In genomic region chr14:73757876-73758391, GRCh38 we compare ENCODE assay signal across 8 cellular contexts. TPM values are rescaled to one million over a fixed set of nuclear protein-coding genes. Genes with fewer than 3 reads are reported as not detected.
DNase-seq lines count a peak whose midpoint lies in the region; ATAC-seq and TF ChIP-seq lines count a peak whose summit lies in the region.

No MANE protein-coding gene starts in this region.

- TF ChIP-seq RAD21 in SK-N-SH (IDR thresholded peaks at IDR 0.05; ENCODE audit: low read length), result no peak

- H4K20me1 ChIP-seq in SK-N-SH (ENCODE audit: insufficient read depth), result peaks cover 65% of the 10 kb centered on the region
- H4K20me1 ChIP-seq in fibroblast of lung (ENCODE audit: control insufficient read depth, extremely low read depth, insufficient read depth, low read length), result no peaks in the 10 kb centered on the region

- no peaks in the 10 kb centered on the region for H3K9me2 ChIP-seq in SK-N-SH

- peak in 1 of 2 experiments; percentile 73; a peak in 2 of 4 replicates for TF ChIP-seq EP300 in SK-N-SH (IDR thresholded peaks at IDR 0.05; ENCODE audit: borderline replicate concordance in 1 of 2, low read depth in 1 of 2, low read length in 1 of 2)

- H3K36me3 ChIP-seq in SK-N-SH (replicated peaks in 1 of 2; ENCODE audit: control insufficient read depth in 1 of 2, insufficient read depth in 2 of 2, low read length in 1 of 2) (no peaks in the 10 kb centered on the region), fibroblast of lung (ENCODE audit: control insufficient read depth, insufficient read depth, low read length) (peaks cover 2% of the 10 kb centered on the region)

- TF ChIP-seq CTCF in GM12865 (IDR thresholded peaks at IDR 0.05; ENCODE audit: insufficient read depth, low read depth, low read length, missing control alignments) (no peak), SK-N-SH (IDR thresholded peaks at IDR 0.05) (no peak), fibroblast of lung (conservative IDR thresholded peaks at IDR 0.05 in 1 of 2, IDR thresholded peaks at IDR 0.05 in 1 of 2; ENCODE audit: low read depth in 1 of 2, low read length in 2 of 2) (no peak)

- H3K79me2 ChIP-seq in SK-N-SH (ENCODE audit: insufficient read depth) (peaks cover 81% of the 10 kb centered on the region), fibroblast of lung (ENCODE audit: control insufficient read depth, insufficient read depth, low read length) (peaks cover 74% of the 10 kb centered on the region)

- H3K27me3 ChIP-seq in SK-N-SH (ENCODE audit: insufficient read depth) (no peaks in the 10 kb centered on the region), fibroblast of lung (ENCODE audit: control insufficient read depth, insufficient read depth, low read length) (no peaks in the 10 kb centered on the region)

- no peak for DNase-seq in GM12865 (ENCODE audit: low read depth)
- DNase-seq in SK-N-SH, result peak; percentile 79
- no peak for DNase-seq in fibroblast of lung (ENCODE audit: low read depth in 2 of 2)
- no peak for DNase-seq in skeletal muscle cell (ENCODE audit: low read depth)
- no peak for DNase-seq in germinal center (ENCODE audit: low spot score)
- no peak for DNase-seq in NCI-H2171 treated with DMSO at 0.1 percent for 48 hours (lab: John Stamatoyannopoulos, UW)
- DNase-seq in effector CD8-positive, alpha-beta T cell (lab: John Stamatoyannopoulos, UW), result no peak

- H3K9ac ChIP-seq in SK-N-SH (no peak overlapping the region), fibroblast of lung (ENCODE audit: insufficient read depth, low read length) (peak overlapping the region; percentile 95)

- peak overlapping the region; percentile 73 for H3K4me3 ChIP-seq in GM12865 (ENCODE audit: low read depth, low read length)
- peak overlapping the region in 1 of 2 experiments; percentile 69; a peak in 2 of 4 replicates for H3K4me3 ChIP-seq in SK-N-SH (ENCODE audit: low read depth in 2 of 2, low read length in 1 of 2)
- H3K4me3 ChIP-seq in fibroblast of lung (replicated peaks in 1 of 4; ENCODE audit: control extremely low read depth in 1 of 4, insufficient read depth in 1 of 4, low read depth in 3 of 4, low read length in 4 of 4), result peak overlapping the region; percentile 56 to 83 (median 74)
- peak overlapping the region; percentile 71 for H3K4me3 ChIP-seq in skeletal muscle cell (ENCODE audit: low read depth, low read length)

- H3K9me3 ChIP-seq in SK-N-SH, result no peaks in the 10 kb centered on the region
- H3K9me3 ChIP-seq in fibroblast of lung (ENCODE audit: control insufficient read depth, insufficient read depth, low read depth, low read length), result no peaks in the 10 kb centered on the region

- H3K27ac ChIP-seq in SK-N-SH (ENCODE audit: low read depth in 2 of 2, low read length in 1 of 2), result peak overlapping the region; percentile 8 to 75; a peak in 3 of 4 replicates
- H3K27ac ChIP-seq in fibroblast of lung (ENCODE audit: insufficient read depth, low read length), result peak overlapping the region; percentile 95

- POLR2A ChIA-PET in SK-N-SH (lab: Yijun Ruan, JAX), result interaction anchor here (1.0 kb wide), 1 partner anchor 28 kb away, joined by 3 read pairs; no protein-coding TSS in a partner anchor

- H3K4me1 ChIP-seq in SK-N-SH (ENCODE audit: control insufficient read depth in 1 of 2, insufficient read depth in 2 of 2, low read depth in 1 of 2, low read length in 1 of 2) (peaks cover 64 to 78% of the 10 kb centered on the region in 2 experiments), fibroblast of lung (ENCODE audit: control insufficient read depth, extremely low read depth, insufficient read depth, low read length) (peaks cover 66% of the 10 kb centered on the region)

- 61% methylated on average over 8 of the region's 10 CpGs for WGBS in SK-N-SH (ENCODE audit: low lambda C conversion rate)

- CTCF ChIA-PET in SK-N-SH (lab: Yijun Ruan, JAX), result interaction anchor here (0.7 to 9.6 kb wide), 16 partner anchors 9 to 88 kb away, joined by 3 to 95 read pairs (median 11); no protein-coding TSS in a partner anchor

- H2AFZ ChIP-seq in SK-N-SH (ENCODE audit: low read depth), result no peak overlapping the region
- H2AFZ ChIP-seq in fibroblast of lung (ENCODE audit: low read length), result no peak overlapping the region

- H3F3A ChIP-seq in SK-N-SH (replicated peaks; ENCODE audit: insufficient read depth), result peaks cover 32% of the 10 kb centered on the region

- H3K4me2 ChIP-seq in SK-N-SH (peak overlapping the region; percentile 98), fibroblast of lung (ENCODE audit: extremely low read depth, insufficient read depth, low read length) (peak overlapping the region; percentile 79)

- no peak for ATAC-seq in GM18870 (IDR thresholded peaks at IDR 0.05; ENCODE audit: unreplicated experiment)

TF ChIP-seq in SK-N-SH, 30 proteins besides CTCF, POLR2A, EP300 and RAD21:
- no peak for TF ChIP-seq TEAD4 (IDR thresholded peaks at IDR 0.05; ENCODE audit: borderline replicate concordance, insufficient read depth)
- 0 out of 2 replicates have a peak, but pooled peaks have one; percentile 43 for TF ChIP-seq FOXJ3 (CRISPR knock-in tag; IDR thresholded peaks at IDR 0.05)
- TF ChIP-seq RCOR1 (IDR thresholded peaks at IDR 0.05; ENCODE audit: low read length), result peak; percentile 78
- peak; percentile 70 for TF ChIP-seq GATA2 (CRISPR knock-in tag; IDR thresholded peaks at IDR 0.05)
- no peak for TF ChIP-seq TCF12 (IDR thresholded peaks at IDR 0.05)
- TF ChIP-seq, protein P1, sequence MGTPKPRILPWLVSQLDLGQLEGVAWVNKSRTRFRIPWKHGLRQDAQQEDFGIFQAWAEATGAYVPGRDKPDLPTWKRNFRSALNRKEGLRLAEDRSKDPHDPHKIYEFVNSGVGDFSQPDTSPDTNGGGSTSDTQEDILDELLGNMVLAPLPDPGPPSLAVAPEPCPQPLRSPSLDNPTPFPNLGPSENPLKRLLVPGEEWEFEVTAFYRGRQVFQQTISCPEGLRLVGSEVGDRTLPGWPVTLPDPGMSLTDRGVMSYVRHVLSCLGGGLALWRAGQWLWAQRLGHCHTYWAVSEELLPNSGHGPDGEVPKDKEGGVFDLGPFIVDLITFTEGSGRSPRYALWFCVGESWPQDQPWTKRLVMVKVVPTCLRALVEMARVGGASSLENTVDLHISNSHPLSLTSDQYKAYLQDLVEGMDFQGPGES (IDR thresholded peaks at IDR 0.05; ENCODE audit: low read depth, low read length), result no peak
- peak; percentile 1 for TF ChIP-seq CHD2 (IDR thresholded peaks at IDR 0.05; ENCODE audit: low read length, partially characterized antibody)

RNA-seq across cellular contexts. Expression of gene PNMA1, which starts 43.8 kb away (rescaled TPM):
- polyA plus RNA-seq in SK-N-SH (2012; rRNA removed), result 19.5 and 31.5 TPM in 2 replicates
- 40.3 and 44.6 TPM in 2 replicates for polyA plus RNA-seq in SK-N-SH (2012; cell fraction: cytosol; rRNA removed)
- polyA plus RNA-seq in SK-N-SH (2012; cell fraction: nucleus; rRNA removed), result 28.6 and 29.8 TPM in 2 replicates
- total RNA-seq in fibroblast of lung, result 11.6 and 19.5 TPM in 2 replicates
- 44.5 and 46.8 TPM in 2 replicates for polyA plus RNA-seq in fibroblast of lung
- polyA plus RNA-seq in fibroblast of lung (2012), result 57.0 and 66.6 TPM in 2 replicates
- 11.5 and 12.8 TPM in 2 replicates for polyA minus RNA-seq in fibroblast of lung (ENCODE audit: low replicate concordance)
